9 cellular contexts compared by ENCODE assay signal in genomic region chr11:63866211-63866610, GRCh38. TPM values are rescaled to one million over a fixed set of nuclear protein-coding genes. Genes with fewer than 3 reads are reported as not detected.
DNase-seq lines count a peak whose midpoint lies in the region; ATAC-seq and TF ChIP-seq lines count a peak whose summit lies in the region.
"Had no signal": no experiment of that assay in that cellular context is flagged by ENCODE, and none has a peak within 500 bp of the region (broad histone marks: within the 10 kb centered on the region; RNA-seq: fewer than 3 reads in every experiment).

No MANE protein-coding gene starts in this region.

- DNase-seq in AG10803 (ENCODE audit: low read depth): peak; percentile 66
- DNase-seq in NCI-H2171 (lab: John Stamatoyannopoulos, UW): peak; percentile 28
- peak; percentile 51 for DNase-seq in activated T-cell treated with anti-CD3 and anti-CD28 coated beads for 1 hour (ENCODE audit: low read depth)
- DNase-seq in glomerular visceral epithelial cell (ENCODE audit: extremely low spot score): peak; percentile 51
- DNase-seq in stimulated activated CD8-positive, alpha-beta memory T cell treated with anti-CD3 and anti-CD28 coated beads, Interleukin-4, amount 100 ng/mL, for 1 hour (ENCODE audit: low read depth in 2 of 2, low spot score in 1 of 2): peak; percentile 25 to 52
- DNase-seq in foreskin keratinocyte: no peak

- H3K4me3 ChIP-seq in AG10803 (ENCODE audit: low read length): no peak overlapping the region
- H3K4me3 ChIP-seq: cardiac muscle cell had no signal

- TF ChIP-seq CTCF in AG10803 (conservative IDR thresholded peaks at IDR 0.05; ENCODE audit: low read length) (no peak), foreskin keratinocyte (conservative IDR thresholded peaks at IDR 0.05) (no peak)

- ATAC-seq in GM21367 (IDR thresholded peaks at IDR 0.05; ENCODE audit: unreplicated experiment) (peak; percentile 49), foreskin keratinocyte (no peak), HG03460 (IDR thresholded peaks at IDR 0.05; ENCODE audit: unreplicated experiment) (no peak)

- H3K27ac ChIP-seq in foreskin keratinocyte: no peak overlapping the region

- peaks cover 9% of the 10 kb centered on the region for H3K4me1 ChIP-seq in foreskin keratinocyte

- H3K27me3 ChIP-seq in foreskin keratinocyte: no peaks in the 10 kb centered on the region
- H3K27me3 ChIP-seq: cardiac muscle cell had no signal

RNA-seq across cellular contexts. Expression of gene MARK2, which starts 27.3 kb away (rescaled TPM):
- 35.1 and 35.8 TPM in 2 replicates for total RNA-seq in foreskin keratinocyte
- polyA plus RNA-seq in foreskin keratinocyte: 14.9 and 17.6 TPM in 2 replicates

RNA-seq across cellular contexts. Expression of gene RCOR2, which starts 50.8 kb away (rescaled TPM):
- total RNA-seq in foreskin keratinocyte: 1.5 and 1.8 TPM in 2 replicates
- 1.7 and 1.8 TPM in 2 replicates for polyA plus RNA-seq in foreskin keratinocyte

RNA-seq across cellular contexts. Expression of gene SPINDOC, which starts 53.0 kb away (rescaled TPM):
- 20.6 and 26.6 TPM in 2 replicates for total RNA-seq in foreskin keratinocyte
- 24.4 and 29.0 TPM in 2 replicates for polyA plus RNA-seq in foreskin keratinocyte

Comparison
In these comparisons a context has a peak if more than half of its experiments do, and no peak if none do; other contexts are left out.
1. DNase-seq: peak in AG10803 (single experiment), NCI-H2171 (single experiment), activated T-cell treated with anti-CD3 and anti-CD28 coated beads for 1 hour (single experiment), glomerular visceral epithelial cell (single experiment) and stimulated activated CD8-positive, alpha-beta memory T cell treated with anti-CD3 and anti-CD28 coated beads, Interleukin-4, amount 100 ng/mL, for 1 hour (2 of 2); none in foreskin keratinocyte (0 of 2).